In genomic region chr7:132004528-132004927, GRCh38 we compare ENCODE assay signal across 12 cellular contexts.
A peak's percentile ranks its signal among the peaks of the same experiment; 100 is the strongest.
DNase-seq lines count a peak whose midpoint lies in the region; TF ChIP-seq lines count a peak whose summit lies in the region.
"Had no signal": no experiment of that assay in that cellular context is flagged by ENCODE, and none has a peak within 500 bp of the region (broad histone marks: within the 10 kb centered on the region; RNA-seq: fewer than 3 reads in every experiment).

No MANE protein-coding gene starts in this region.

- H3K4me3 ChIP-seq in HFF-Myc (replicated peaks; ENCODE audit: low read depth, low read length) (no peak overlapping the region), WI38 (ENCODE audit: low read depth, low read length) (no peak overlapping the region)

- peak; percentile 45 for TF ChIP-seq CTCF in HFF-Myc (IDR thresholded peaks at IDR 0.05; ENCODE audit: low read depth, low read length, missing control alignments)
- peak; percentile 17; the same call in 1 of the 2 replicates for TF ChIP-seq CTCF in WI38 (IDR thresholded peaks at IDR 0.05; ENCODE audit: low read depth, low read length)

- DNase-seq in AG08395 (ENCODE audit: low spot score) = peak; percentile 61
- DNase-seq in HFF-Myc (ENCODE audit: extremely low read depth, low read depth) = no peak
- DNase-seq in hepatic stellate cell (ENCODE audit: low spot score) = peak; percentile 17
- no peak for DNase-seq in NCI-H2171 treated with DMSO at 0.1 percent for 48 hours (lab: John Stamatoyannopoulos, UW)
- no peak for DNase-seq in SHP77 (lab: John Stamatoyannopoulos, UW)
- DNase-seq in stimulated activated CD4-positive, alpha-beta T cell treated with anti-CD3 and anti-CD28 coated beads, Interleukin-4, amount 100 ng/mL, for 1 hour = no peak
- DNase-seq in superior temporal gyrus (ENCODE audit: extremely low spot score) = no peak
- DNase-seq: activated CD8-positive, alpha-beta memory T cell treated with anti-CD3 and anti-CD28 coated beads, Interleukin-2, amount 50 U/mL, for 48 hours; caudate nucleus; NCI-H2029; SW 1271 had no signal

Comparison
In these comparisons a context has a peak if more than half of its experiments do, and no peak if none do; other contexts are left out.
1. DNase-seq: peak in AG08395 (single experiment) and hepatic stellate cell (single experiment); none in HFF-Myc (single experiment), NCI-H2171 treated with DMSO at 0.1 percent for 48 hours (single experiment), SHP77 (0 of 2), stimulated activated CD4-positive, alpha-beta T cell treated with anti-CD3 and anti-CD28 coated beads, Interleukin-4, amount 100 ng/mL, for 1 hour (single experiment) and superior temporal gyrus (single experiment).